Comparison of ENCODE assay signal across 11 cellular contexts in the genomic region with DNA sequence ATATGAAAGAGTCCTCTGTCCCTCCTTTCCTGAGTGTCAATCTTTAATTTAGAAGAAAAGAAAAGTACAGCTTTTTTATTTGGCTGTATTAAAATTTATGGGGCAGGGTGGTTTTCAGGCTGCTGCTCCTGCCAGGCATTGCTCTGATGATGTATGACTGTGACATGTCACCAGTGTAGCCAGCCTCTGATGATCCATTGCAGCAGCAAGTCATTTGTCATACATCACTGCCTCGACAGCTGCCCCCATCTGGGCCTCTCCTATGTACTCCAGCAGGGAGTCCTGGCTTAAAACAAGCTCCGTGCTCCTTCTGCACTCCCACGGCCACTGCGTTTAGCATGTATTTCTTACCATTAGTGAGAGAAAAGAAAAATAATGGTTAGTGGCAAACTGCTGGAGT.
DNase-seq lines count a peak whose midpoint lies in the region; ATAC-seq and TF ChIP-seq lines count a peak whose summit lies in the region.
"Had no signal": no experiment of that assay in that cellular context is flagged by ENCODE, and none has a peak within 500 bp of the region (broad histone marks: within the 10 kb centered on the region; RNA-seq: fewer than 3 reads in every experiment).

No MANE protein-coding gene starts in this region.

- H3K27ac ChIP-seq in VCaP: peak overlapping the region; percentile 27; the same call in 1 of the 2 replicates
- peak overlapping the region; percentile 57 for H3K27ac ChIP-seq in neural cell (ENCODE audit: low read length)
- H3K27ac ChIP-seq in MM.1S (ENCODE audit: low read length): no peak overlapping the region
- no peak overlapping the region for H3K27ac ChIP-seq in testis
- H3K27ac ChIP-seq: heart left ventricle, tibial artery had no signal

- H3K4me2 ChIP-seq in neural cell (ENCODE audit: low read length) (peak overlapping the region; percentile 0), MM.1S (ENCODE audit: low read depth, low read length) (no peak overlapping the region)

- H3K79me2 ChIP-seq in neural cell (replicated peaks; ENCODE audit: insufficient read depth, low read length) (no peaks in the 10 kb centered on the region), MM.1S (ENCODE audit: low read length) (no peaks in the 10 kb centered on the region)

- H3K4me1 ChIP-seq in MM.1S (ENCODE audit: low read length) (no peaks in the 10 kb centered on the region), testis (no peaks in the 10 kb centered on the region)
- H3K4me1 ChIP-seq: heart left ventricle, tibial artery had no signal

- H4K20me1 ChIP-seq in neural cell (ENCODE audit: insufficient read depth) (no peaks in the 10 kb centered on the region), MM.1S (ENCODE audit: insufficient read depth, low read length) (no peaks in the 10 kb centered on the region)

- H3K9me3 ChIP-seq in neural cell (ENCODE audit: low read length): no peaks in the 10 kb centered on the region
- no peaks in the 10 kb centered on the region for H3K9me3 ChIP-seq in MM.1S (replicated peaks; ENCODE audit: insufficient read depth, low read length)
- no peaks in the 10 kb centered on the region for H3K9me3 ChIP-seq in testis
- H3K9me3 ChIP-seq: heart left ventricle, tibial artery had no signal

- DNase-seq in ELF-1 (ENCODE audit: low read depth, low spot score) (peak; percentile 6), NCI-H1694 treated with DMSO at 0.1 percent for 48 hours (lab: John Stamatoyannopoulos, UW) (peak; percentile 89), MM.1S (no peak), NOMO-1 treated with dmso at 0.1 percent for 144 hours (lab: John Stamatoyannopoulos, UW; ENCODE audit: unreplicated experiment) (no peak), testis (no peak)
- DNase-seq: activated CD8-positive, alpha-beta T cell treated with anti-CD3 and anti-CD28 coated beads for 36 hours; tibial artery had no signal

- H3K36me3 ChIP-seq in neural cell (ENCODE audit: insufficient read depth, low read length): no peaks in the 10 kb centered on the region
- H3K36me3 ChIP-seq in MM.1S (replicated peaks; ENCODE audit: insufficient read depth, low read length): no peaks in the 10 kb centered on the region
- no peaks in the 10 kb centered on the region for H3K36me3 ChIP-seq in testis (ENCODE audit: low read depth, missing control alignments)
- H3K36me3 ChIP-seq: heart left ventricle, tibial artery had no signal

- H3K27me3 ChIP-seq in neural cell (ENCODE audit: insufficient read depth, low read depth, low read length) (no peaks in the 10 kb centered on the region), MM.1S (replicated peaks; ENCODE audit: insufficient read depth, low read length) (no peaks in the 10 kb centered on the region), testis (no peaks in the 10 kb centered on the region)
- H3K27me3 ChIP-seq: heart left ventricle, tibial artery had no signal

- peak; percentile 28 for TF ChIP-seq RAD21 in neural cell (conservative IDR thresholded peaks at IDR 0.05)

- H3K9ac ChIP-seq in neural cell (ENCODE audit: low read length): no peak overlapping the region
- H3K9ac ChIP-seq in MM.1S (ENCODE audit: low read length): no peak overlapping the region

- ATAC-seq in GM18861 (IDR thresholded peaks at IDR 0.05; ENCODE audit: unreplicated experiment): no peak
- ATAC-seq: activated CD8-positive, alpha-beta T cell treated with anti-CD3 and anti-CD28 coated beads for 36 hours had no signal

- H3K9me2 ChIP-seq in neural cell (ENCODE audit: insufficient read depth, low read length): no peaks in the 10 kb centered on the region
- H3K9me2 ChIP-seq in MM.1S (replicated peaks; ENCODE audit: insufficient read depth, low read length): no peaks in the 10 kb centered on the region

- H3F3A ChIP-seq in neural cell (ENCODE audit: insufficient read depth, low read length, poor library complexity, severe bottlenecking): no peaks in the 10 kb centered on the region
- H3F3A ChIP-seq in MM.1S (ENCODE audit: insufficient read depth, low read length): no peaks in the 10 kb centered on the region

- H2AFZ ChIP-seq in neural cell (ENCODE audit: low read depth, low read length): no peak overlapping the region
- H2AFZ ChIP-seq in MM.1S (ENCODE audit: low read length): no peak overlapping the region

- 35 to 40% methylated on average over 4 of the region's 4 CpGs for WGBS in testis, 2 donors

- TF ChIP-seq CTCF in VCaP (conservative IDR thresholded peaks at IDR 0.05): no peak
- peak; percentile 13 for TF ChIP-seq CTCF in neural cell (IDR thresholded peaks at IDR 0.05; ENCODE audit: poor library complexity, severe bottlenecking)
- TF ChIP-seq CTCF in MM.1S (IDR thresholded peaks at IDR 0.05; ENCODE audit: low read length): no peak
- TF ChIP-seq CTCF in testis (IDR thresholded peaks at IDR 0.05): no peak

- peak; percentile 78 for TF ChIP-seq EP300 in neural cell (conservative IDR thresholded peaks at IDR 0.05; ENCODE audit: poor library complexity, severe bottlenecking)

- TF ChIP-seq POLR2A in testis (IDR thresholded peaks at IDR 0.05): no peak

- H3K4me3 ChIP-seq in neural cell (ENCODE audit: low read length) (peak overlapping the region; percentile 29), MM.1S (ENCODE audit: low read length) (no peak overlapping the region), testis (no peak overlapping the region)
- H3K4me3 ChIP-seq: heart left ventricle, tibial artery had no signal

- intact Hi-C loops in testis (cut with DNase I; ENCODE audit: low total_unique reads): no loop called here

TF ChIP-seq in neural cell, 6 proteins besides CTCF, POLR2A, EP300 and RAD21:
- peak; percentile 58 for TF ChIP-seq POLR2AphosphoS5 (IDR thresholded peaks at IDR 0.05)
- TF ChIP-seq EZH2 (IDR thresholded peaks at IDR 0.05; ENCODE audit: borderline replicate concordance, insufficient read depth, low read length, poor library complexity, severe bottlenecking): no peak

Comparison
In these comparisons a context has a peak if more than half of its experiments do, and no peak if none do; other contexts are left out.
1. DNase-seq: peak in ELF-1 (single experiment) and NCI-H1694 treated with DMSO at 0.1 percent for 48 hours (single experiment); none in MM.1S (single experiment), NOMO-1 treated with dmso at 0.1 percent for 144 hours (single experiment) and testis (single experiment).
2. H3K27ac ChIP-seq: peak in VCaP (single experiment) and neural cell (single experiment); none in MM.1S (single experiment) and testis (0 of 2).